ENCODE assay signal across 31 cellular contexts in the genomic region with DNA sequence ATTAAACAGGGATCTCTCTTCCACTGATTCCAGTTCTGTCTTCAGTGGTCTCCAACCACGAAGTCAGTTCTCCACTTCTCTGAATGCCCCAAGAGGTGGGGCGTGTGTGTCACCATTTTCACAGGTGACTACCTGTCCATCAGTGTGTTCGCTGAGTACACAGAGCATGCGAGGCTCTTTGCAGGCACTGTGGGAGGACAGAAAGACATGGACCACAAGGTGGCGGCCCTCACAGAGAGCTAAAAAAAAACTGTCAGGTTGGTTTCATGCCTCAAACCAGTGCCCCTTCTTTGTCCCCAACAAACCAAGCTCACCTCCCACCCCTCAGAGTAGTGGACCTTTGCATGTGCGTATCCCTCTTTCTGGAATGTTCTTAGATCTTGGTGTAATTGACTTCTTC. TPM values are rescaled to one million over a fixed set of nuclear protein-coding genes. Genes with fewer than 3 reads are reported as not detected.
A peak's percentile ranks its signal among the peaks of the same experiment; 100 is the strongest.
DNase-seq lines count a peak whose midpoint lies in the region; ATAC-seq and TF ChIP-seq lines count a peak whose summit lies in the region.
"Had no signal": no experiment of that assay in that cellular context is flagged by ENCODE, and none has a peak within 500 bp of the region (broad histone marks: within the 10 kb centered on the region; RNA-seq: fewer than 3 reads in every experiment).

No MANE protein-coding gene starts in this region.

- peaks cover 15% of the 10 kb centered on the region for H3K36me3 Mint-ChIP-seq in neural progenitor cell
- H3K36me3 Mint-ChIP-seq: CD4-positive, alpha-beta memory T cell had no signal

- H3K9me3 Mint-ChIP-seq in neural progenitor cell, result peaks cover 23% of the 10 kb centered on the region

- ATAC-seq in gastroesophageal sphincter, result no peak
- ATAC-seq: activated T-cell treated with anti-CD3 and anti-CD28 coated beads, Interleukin-2, amount 50 U/mL, for 72 hours; psoas muscle had no signal

- no peaks in the 10 kb centered on the region for H3K27me3 ChIP-seq in ascending aorta
- H3K27me3 ChIP-seq in neural progenitor cell, result no peaks in the 10 kb centered on the region
- H3K27me3 ChIP-seq in gastroesophageal sphincter, result no peaks in the 10 kb centered on the region
- no peaks in the 10 kb centered on the region for H3K27me3 ChIP-seq in GM23248 (replicated peaks; ENCODE audit: insufficient read depth)
- H3K27me3 ChIP-seq: neutrophil had no signal

- H4K20me1 ChIP-seq in neural progenitor cell (ENCODE audit: low read depth) (no peaks in the 10 kb centered on the region), GM23248 (ENCODE audit: insufficient read depth) (no peaks in the 10 kb centered on the region)

- H3K4me3 Mint-ChIP-seq in neural progenitor cell, result no peak overlapping the region
- H3K4me3 Mint-ChIP-seq: activated T-cell treated with anti-CD3 and anti-CD28 coated beads, Interleukin-2, amount 50 U/mL, for 72 hours; CD4-positive, alpha-beta memory T cell had no signal

- TF ChIP-seq EP300 in Ishikawa (IDR thresholded peaks at IDR 0.05; ENCODE audit: borderline replicate concordance), result no peak
- no peak for TF ChIP-seq EP300 in gastroesophageal sphincter (IDR thresholded peaks at IDR 0.05)

- no peak overlapping the region for H3K4me3 ChIP-seq in ascending aorta
- no peak overlapping the region for H3K4me3 ChIP-seq in neural progenitor cell
- no peak overlapping the region for H3K4me3 ChIP-seq in gastroesophageal sphincter
- no peak overlapping the region for H3K4me3 ChIP-seq in GM23248
- H3K4me3 ChIP-seq: PC-9, psoas muscle, smooth muscle cell had no signal

- H3K27ac Mint-ChIP-seq in neural progenitor cell, result no peak overlapping the region
- H3K27ac Mint-ChIP-seq: activated T-cell treated with anti-CD3 and anti-CD28 coated beads, Interleukin-2, amount 50 U/mL, for 72 hours; CD4-positive, alpha-beta memory T cell had no signal

- in situ Hi-C loops in GM23248 (cut with MboI), result no loop called here

- no peak for TF ChIP-seq POLR2A in gastroesophageal sphincter (IDR thresholded peaks at IDR 0.05)

- peaks cover 0 to 3% of the 10 kb centered on the region in 2 donors for H3K36me3 ChIP-seq in ascending aorta
- H3K36me3 ChIP-seq in neural progenitor cell, result no peaks in the 10 kb centered on the region
- peaks cover 0 to 4% of the 10 kb centered on the region in 2 donors for H3K36me3 ChIP-seq in gastroesophageal sphincter
- H3K36me3 ChIP-seq in GM23248 (ENCODE audit: low read depth), result 0 out of 2 replicates have a peak, but pooled peaks cover 3% of the 10 kb centered on the region
- H3K36me3 ChIP-seq: neutrophil had no signal

- no peak overlapping the region for H3K9ac ChIP-seq in neural progenitor cell
- H3K9ac ChIP-seq in GM23248, result no peak overlapping the region

- no peaks in the 10 kb centered on the region for H3F3A ChIP-seq in neural progenitor cell (ENCODE audit: low read depth)
- no peaks in the 10 kb centered on the region for H3F3A ChIP-seq in GM23248 (ENCODE audit: insufficient read depth)

- intact Hi-C loops in ascending aorta (cut with DNase I), result loop anchor here (5.0 kb wide), 1 partner anchor 261 kb away; no protein-coding TSS in a partner anchor

- H3K4me1 Mint-ChIP-seq in neural progenitor cell, result peaks cover 2% of the 10 kb centered on the region
- H3K4me1 Mint-ChIP-seq: CD4-positive, alpha-beta memory T cell had no signal

- H3K9me3 ChIP-seq in ascending aorta (peaks cover 4 to 7% of the 10 kb centered on the region in 2 donors), neural progenitor cell (ENCODE audit: low read depth) (peaks cover 4% of the 10 kb centered on the region), gastroesophageal sphincter (no peaks in the 10 kb centered on the region), GM23248 (ENCODE audit: low read depth) (no peaks in the 10 kb centered on the region)
- H3K9me3 ChIP-seq: neutrophil had no signal

- DNase-seq in ascending aorta (ENCODE audit: low spot score in 2 of 2), result no peak
- no peak for DNase-seq in neural progenitor cell (ENCODE audit: low spot score)
- DNase-seq in GM23248, result no peak
- DNase-seq in dermis blood vessel endothelial cell, result no peak
- DNase-seq: activated CD4-positive, CD25-positive, alpha-beta regulatory T cell treated with anti-CD3 and anti-CD28 coated beads, Interleukin-2, amount 50 U/mL, for 72 hours; activated naive CD4-positive, alpha-beta T cell treated with anti-CD3 and anti-CD28 coated beads, Interleukin-2, amount 50 U/mL, for 16 hours; activated T-cell treated with anti-CD3 and anti-CD28 coated beads, Interleukin-2, amount 50 U/mL, for 72 hours; anterior cingulate cortex; CD4-positive, alpha-beta memory T cell; DMS153; effector CD4-positive, alpha-beta T cell; erythroblast; GF-D8; HCEC 1CT; KG1; MV-4-11; NCI-H187 treated with DMSO at 0.1 percent for 48 hours; NCI-H226; NCI-H82; PC-9; psoas muscle; SHP77 treated with DMSO at 0.1 percent for 48 hours; stimulated activated CD4-positive, alpha-beta T cell treated with anti-CD3 and anti-CD28 coated beads, Interleukin-4, amount 100 ng/mL, for 1 hour; stimulated activated naive CD4-positive, alpha-beta T cell; SW 1271 had no signal

- TF ChIP-seq RAD21 in Ishikawa (IDR thresholded peaks at IDR 0.05; ENCODE audit: low read depth), result peak; percentile 22; the same call in 1 of the 2 replicates

- peaks cover 2% of the 10 kb centered on the region for H3K27me3 Mint-ChIP-seq in neural progenitor cell (ENCODE audit: insufficient read depth, low read depth)

- H3K4me2 ChIP-seq in neural progenitor cell (no peak overlapping the region), GM23248 (ENCODE audit: unreplicated experiment) (no peak overlapping the region)
- H3K4me2 ChIP-seq: PC-9, smooth muscle cell had no signal

- peak overlapping the region; percentile 79 to 93 for H3K27ac ChIP-seq in ascending aorta
- no peak overlapping the region for H3K27ac ChIP-seq in neural progenitor cell
- no peak overlapping the region for H3K27ac ChIP-seq in gastroesophageal sphincter
- H3K27ac ChIP-seq in GM23248, result no peak overlapping the region
- H3K27ac ChIP-seq: neutrophil, PC-9 had no signal

- TF ChIP-seq CTCF in GM12872 (IDR thresholded peaks at IDR 0.05; ENCODE audit: insufficient read depth, low read depth, low read length) (peak; percentile 31; the same call in 1 of the 3 replicates), ascending aorta (IDR thresholded peaks at IDR 0.05) (no peak), neural progenitor cell (IDR thresholded peaks at IDR 0.05) (peak; percentile 18), gastroesophageal sphincter (IDR thresholded peaks at IDR 0.05) (no peak)

- H3K79me2 ChIP-seq in neural progenitor cell (ENCODE audit: low read depth), result no peaks in the 10 kb centered on the region
- peaks cover 90% of the 10 kb centered on the region for H3K79me2 ChIP-seq in GM23248 (ENCODE audit: insufficient read depth)

- H3K4me1 ChIP-seq in ascending aorta (peaks cover 18 to 77% of the 10 kb centered on the region in 2 donors), neural progenitor cell (no peaks in the 10 kb centered on the region), gastroesophageal sphincter (peaks cover 0 to 80% (median 13%) of the 10 kb centered on the region in 3 donors), GM23248 (ENCODE audit: insufficient read depth) (no peaks in the 10 kb centered on the region)

- H3K9me2 ChIP-seq in GM23248 (ENCODE audit: insufficient read depth), result no peaks in the 10 kb centered on the region

- H2AFZ ChIP-seq in neural progenitor cell (replicated peaks), result no peak overlapping the region
- H2AFZ ChIP-seq in GM23248, result no peak overlapping the region
- H2AFZ ChIP-seq: PC-9 had no signal

- WGBS in gastroesophageal sphincter (ENCODE audit: low coverage in 1 of 2), 2 donors, result 70 to 95% methylated on average over 2 of the region's 6 CpGs
- 95 to 99% methylated on average over 6 of the region's 6 CpGs for WGBS in GM23248 (ENCODE audit: low coverage in 1 of 2, low lambda C conversion rate in 2 of 2, missing lambda C conversion rate in 2 of 2), 2 experiments

TF ChIP-seq in Ishikawa, 13 proteins besides CTCF, POLR2A, EP300 and RAD21 (continues in another document):
- TF ChIP-seq ZBTB7A (IDR thresholded peaks at IDR 0.05; ENCODE audit: low read depth), result no peak
- no peak for TF ChIP-seq TCF12 (IDR thresholded peaks at IDR 0.05; ENCODE audit: low read depth)
- no peak for TF ChIP-seq CREB1 (IDR thresholded peaks at IDR 0.05; ENCODE audit: low read depth)
- TF ChIP-seq FOXM1 (IDR thresholded peaks at IDR 0.05; ENCODE audit: borderline replicate concordance, low read depth), result no peak
- TF ChIP-seq, protein P1, sequence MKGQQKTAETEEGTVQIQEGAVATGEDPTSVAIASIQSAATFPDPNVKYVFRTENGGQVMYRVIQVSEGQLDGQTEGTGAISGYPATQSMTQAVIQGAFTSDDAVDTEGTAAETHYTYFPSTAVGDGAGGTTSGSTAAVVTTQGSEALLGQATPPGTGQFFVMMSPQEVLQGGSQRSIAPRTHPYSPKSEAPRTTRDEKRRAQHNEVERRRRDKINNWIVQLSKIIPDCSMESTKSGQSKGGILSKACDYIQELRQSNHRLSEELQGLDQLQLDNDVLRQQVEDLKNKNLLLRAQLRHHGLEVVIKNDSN (IDR thresholded peaks at IDR 0.05), result no peak
- no peak for TF ChIP-seq TEAD4 (IDR thresholded peaks at IDR 0.05)
- TF ChIP-seq NFIC (IDR thresholded peaks at IDR 0.05), result no peak
- TF ChIP-seq YY1 (IDR thresholded peaks at IDR 0.05; ENCODE audit: low read depth), result no peak

RNA-seq across cellular contexts. Expression of a gene that starts 13.8 kb away (rescaled TPM):
- 49.2 TPM for total RNA-seq in ascending aorta
- 15.8 and 16.4 TPM in 2 replicates for total RNA-seq in neural progenitor cell (ENCODE audit: low replicate concordance)
- 10 to 100 TPM; 52.8 to 94.7 (median 69.7) TPM for total RNA-seq in gastroesophageal sphincter
- 23.0 and 26.0 TPM in 2 replicates for total RNA-seq in GM23248 (2014; rRNA removed; shearing (Covaris generic))
- polyA plus RNA-seq in GM23248 (2016; fragmentation: Nextera tagmentation; extraction: Ambion mirVana), result 65.7 and 73.7 TPM in 2 replicates
- total RNA-seq in dermis blood vessel endothelial cell, result 43.7 and 67.6 TPM in 2 replicates
- total RNA-seq: activated CD8-positive, alpha-beta memory T cell treated with anti-CD3 and anti-CD28 coated beads for 36 hours; CD4-positive, alpha-beta memory T cell had no signal
- polyA plus RNA-seq: CD4-positive, alpha-beta memory T cell had no signal

Comparison
In these comparisons a context has a peak if more than half of its experiments do, and no peak if none do; other contexts are left out.
1. CTCF ChIP-seq: peak in GM12872 (single experiment) and neural progenitor cell (single experiment); none in ascending aorta (0 of 3) and gastroesophageal sphincter (0 of 4).
2. H3K27ac ChIP-seq: peak in ascending aorta (2 of 2); none in neural progenitor cell (single experiment), gastroesophageal sphincter (0 of 4) and GM23248 (single experiment).